1 cellular context compared by ENCODE assay signal in genomic region chr1:58814251-58815068, GRCh38.
A peak's percentile ranks its signal among the peaks of the same experiment; 100 is the strongest.
TF ChIP-seq lines count a peak whose summit lies in the region.

No MANE protein-coding gene starts in this region.

TF ChIP-seq in WTC11, 78 proteins besides CTCF, POLR2A, EP300 and RAD21 (continued from another document):
- TF ChIP-seq ARID4B (CRISPR knock-in tag; IDR thresholded peaks at IDR 0.05; ENCODE audit: borderline replicate concordance) (peak; percentile 71; the same call in 1 of the 2 replicates), USF1 (CRISPR knock-in tag; IDR thresholded peaks at IDR 0.05) (0 out of 2 replicates have a peak, but pooled peaks have one; percentile 8), ZNF423 (CRISPR knock-in tag; IDR thresholded peaks at IDR 0.05) (no peak), ZNF425 (CRISPR knock-in tag; conservative IDR thresholded peaks at IDR 0.05) (no peak), ZBTB21 (CRISPR knock-in tag; IDR thresholded peaks at IDR 0.05; ENCODE audit: borderline replicate concordance) (peak; percentile 46; the same call in 1 of the 2 replicates), USF2 (CRISPR knock-in tag; IDR thresholded peaks at IDR 0.05) (peak; percentile 22; the same call in 1 of the 2 replicates), NFYB (CRISPR knock-in tag; conservative IDR thresholded peaks at IDR 0.05; ENCODE audit: low read depth) (0 out of 2 replicates have a peak, but pooled peaks have one; percentile 6), ZNF532 (CRISPR knock-in tag; IDR thresholded peaks at IDR 0.05; ENCODE audit: borderline replicate concordance) (peak; percentile 66; the same call in 1 of the 2 replicates), CREM (CRISPR knock-in tag; IDR thresholded peaks at IDR 0.05) (no peak), ETV6 (CRISPR knock-in tag; IDR thresholded peaks at IDR 0.05) (peak; percentile 50; the same call in 1 of the 2 replicates), NR1H2 (CRISPR knock-in tag; IDR thresholded peaks at IDR 0.05) (no peak), ATF2 (CRISPR knock-in tag; IDR thresholded peaks at IDR 0.05; ENCODE audit: borderline replicate concordance, low read depth) (0 out of 2 replicates have a peak, but pooled peaks have one; percentile 27), TP53 (CRISPR knock-in tag; IDR thresholded peaks at IDR 0.05) (peak; percentile 75; the same call in 1 of the 2 replicates), MYBL2 (CRISPR knock-in tag; IDR thresholded peaks at IDR 0.05) (peak; percentile 23; the same call in 1 of the 2 replicates), ZNF232 (CRISPR knock-in tag; IDR thresholded peaks at IDR 0.05) (0 out of 2 replicates have a peak, but pooled peaks have one; percentile 32), SP1 (CRISPR knock-in tag; conservative IDR thresholded peaks at IDR 0.05) (0 out of 2 replicates have a peak, but pooled peaks have one; percentile 45), NFE2L1 (CRISPR knock-in tag; IDR thresholded peaks at IDR 0.05) (0 out of 2 replicates have a peak, but pooled peaks have one; percentile 55), MAX (CRISPR knock-in tag; IDR thresholded peaks at IDR 0.05) (peak; percentile 91)
TF ChIP-seq in WTC11: peak in this region for 18.
